Comparison of ENCODE assay signal across 10 cellular contexts in the genomic region with DNA sequence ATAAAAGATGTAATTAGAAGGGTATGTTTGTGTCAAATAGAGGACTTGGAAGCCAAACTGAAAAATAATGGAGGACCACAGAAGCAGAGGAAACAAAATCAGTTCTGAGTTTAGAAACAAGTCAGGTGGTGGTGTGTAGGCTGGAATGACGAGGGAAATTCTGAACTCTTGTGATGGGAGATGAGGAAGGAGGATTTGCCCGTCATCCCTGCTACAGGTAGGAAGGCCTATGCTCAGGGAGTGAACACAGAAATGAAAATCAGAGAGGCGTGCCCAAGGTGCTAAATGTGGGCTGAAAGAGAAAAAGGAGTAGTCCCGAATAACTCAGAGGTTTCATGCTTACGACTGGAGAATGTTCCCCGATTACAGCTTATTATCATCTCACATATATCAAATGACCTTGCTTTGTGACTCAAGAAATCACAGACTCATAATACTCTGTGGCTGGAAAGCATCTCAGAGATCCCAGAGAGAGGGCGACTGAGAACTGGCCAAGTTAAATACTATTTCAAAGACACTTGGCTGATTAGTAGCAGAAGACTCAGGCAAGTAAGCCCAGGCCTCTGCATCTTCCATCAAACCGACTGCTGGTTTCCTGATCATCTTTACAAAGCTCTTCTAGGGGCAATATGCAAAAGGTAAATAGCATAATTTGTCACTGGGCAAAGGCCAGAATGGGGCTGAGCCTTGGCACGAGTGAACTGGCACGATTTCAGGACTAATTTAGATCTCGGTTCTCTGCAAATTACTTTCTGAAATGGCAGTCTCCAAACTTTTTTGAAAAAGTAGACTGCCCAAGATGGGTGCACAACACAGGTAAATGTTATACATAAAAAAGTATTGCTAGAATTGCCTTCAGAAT.
A peak's percentile ranks its signal among the peaks of the same experiment; 100 is the strongest.
DNase-seq lines count a peak whose midpoint lies in the region; ATAC-seq and TF ChIP-seq lines count a peak whose summit lies in the region.
"Had no signal": no experiment of that assay in that cellular context is flagged by ENCODE, and none has a peak within 500 bp of the region (broad histone marks: within the 10 kb centered on the region; RNA-seq: fewer than 3 reads in every experiment).

No MANE protein-coding gene starts in this region.

- H3K27me3 ChIP-seq in ACC112 (ENCODE audit: insufficient read depth, low read length) (no peaks in the 10 kb centered on the region), colonic mucosa (no peaks in the 10 kb centered on the region), muscle layer of duodenum (ENCODE audit: low read depth, low read length) (no peaks in the 10 kb centered on the region)

- H3K4me1 ChIP-seq in ACC112 (ENCODE audit: control insufficient read depth, insufficient read depth, low read length, unreplicated experiment) (peaks cover 77% of the 10 kb centered on the region), colonic mucosa (peaks cover 18% of the 10 kb centered on the region), muscle layer of duodenum (ENCODE audit: control insufficient read depth in 1 of 2, insufficient read depth in 2 of 2, low read length in 2 of 2) (peaks cover 19 to 26% of the 10 kb centered on the region in 2 donors)

- H3K27ac ChIP-seq in ACC112 (ENCODE audit: low read depth, low read length): peak overlapping the region; percentile 99
- peak overlapping the region; percentile 73 for H3K27ac ChIP-seq in colonic mucosa
- peak overlapping the region; percentile 41 for H3K27ac ChIP-seq in muscle layer of duodenum (ENCODE audit: low read length)

- 0 out of 2 replicates have a peak, but pooled peaks cover 10% of the 10 kb centered on the region for H3K36me3 ChIP-seq in ACC112 (ENCODE audit: insufficient read depth, low read length)
- H3K36me3 ChIP-seq in colonic mucosa: no peaks in the 10 kb centered on the region
- no peaks in the 10 kb centered on the region for H3K36me3 ChIP-seq in muscle layer of duodenum (ENCODE audit: control insufficient read depth in 1 of 2, insufficient read depth in 2 of 2, low read length in 2 of 2)

- H2AFZ ChIP-seq in ACC112 (ENCODE audit: low read length, unreplicated experiment): peak overlapping the region; percentile 34

- H3K79me2 ChIP-seq in ACC112 (ENCODE audit: control insufficient read depth, insufficient read depth, low read length, unreplicated experiment): peaks cover 3% of the 10 kb centered on the region

- peak overlapping the region; percentile 30; the same call in 1 of the 2 replicates for H3K4me3 ChIP-seq in ACC112 (ENCODE audit: low read depth, low read length)
- no peak overlapping the region for H3K4me3 ChIP-seq in colonic mucosa
- no peak overlapping the region for H3K4me3 ChIP-seq in muscle layer of duodenum (ENCODE audit: low read depth in 1 of 2, low read length in 2 of 2)

- no peak for ATAC-seq in GM21423 (IDR thresholded peaks at IDR 0.05; ENCODE audit: unreplicated experiment)

- DNase-seq in NCI-H1105 (lab: John Stamatoyannopoulos, UW) (peak; percentile 47), colonic mucosa (peak; percentile 75), NCI-H1048 (lab: John Stamatoyannopoulos, UW) (no peak), hippocampal formation (lab: John Stamatoyannopoulos, UW) (no peak), GM13977 (ENCODE audit: low spot score) (no peak)
- DNase-seq: NCI-H510A treated with DMSO at 0.1 percent for 48 hours; stimulated activated CD4-positive, alpha-beta T cell treated with anti-CD3 and anti-CD28 coated beads, Interleukin-4, amount 100 ng/mL, for 1 hour had no signal

- H3K9me3 ChIP-seq in colonic mucosa (no peaks in the 10 kb centered on the region), muscle layer of duodenum (ENCODE audit: control insufficient read depth in 1 of 2, low read length in 2 of 2) (no peaks in the 10 kb centered on the region)

- in situ Hi-C loops in GM13977 (cut with MboI; ENCODE audit: low pct_unique_long_range_greater_than_20kb, low sequenced_read_pairs, unreplicated experiment): no loop called here

- peak overlapping the region in 1 of 2 donors; percentile 42 for H3K9ac ChIP-seq in colonic mucosa (ENCODE audit: low read depth in 2 of 2, low read length in 2 of 2)

- intact Hi-C loops in colonic mucosa (cut with DNase I): no loop called here

- TF ChIP-seq CTCF in colonic mucosa (IDR thresholded peaks at IDR 0.05): no peak
- no peak for TF ChIP-seq CTCF in GM13977 (IDR thresholded peaks at IDR 0.05; ENCODE audit: extremely low read depth, insufficient read depth, missing control alignments)

Comparison
In these comparisons a context has a peak if more than half of its experiments do, and no peak if none do; other contexts are left out.
1. H3K27ac ChIP-seq: peak in every context shown above with its lines; median percentile 99 in ACC112; 73 in colonic mucosa; 41 in muscle layer of duodenum.
2. DNase-seq: peak in NCI-H1105 (single experiment) and colonic mucosa (single experiment); none in NCI-H1048 (single experiment), hippocampal formation (0 of 2) and GM13977 (single experiment).